In genomic region chr6:157380779-157381561, GRCh38 we compare ENCODE assay signal across 8 cellular contexts. TPM values are rescaled to one million over a fixed set of nuclear protein-coding genes. Genes with fewer than 3 reads are reported as not detected.
DNase-seq lines count a peak whose midpoint lies in the region; ATAC-seq lines count a peak whose summit lies in the region.

ZDHHC14 (plus strand) TSS chr6:157381190.

- ATAC-seq in GM21576 (IDR thresholded peaks at IDR 0.05; ENCODE audit: unreplicated experiment), result peak; percentile 76
- peak; percentile 89 to 92 for ATAC-seq in natural killer cell treated with Interleukin-12 subunit alpha and Interleukin-12 subunit beta and Interleukin-15 and Interleukin-18, amount 100 ng/mL, for 72 hours

- peak within 1 kb of the TSS; percentile 87 to 96 (median 96) for H3K4me3 Mint-ChIP-seq in IgD-negative memory B cell
- H3K4me3 Mint-ChIP-seq in natural killer cell treated with Interleukin-12 subunit alpha and Interleukin-12 subunit beta and Interleukin-15 and Interleukin-18, amount 100 ng/mL, for 72 hours, result peak within 1 kb of the TSS; percentile 87

- H3K36me3 Mint-ChIP-seq in IgD-negative memory B cell, result peaks cover 2% of the 10 kb centered on the region
- no peaks in the 10 kb centered on the region for H3K36me3 Mint-ChIP-seq in natural killer cell treated with Interleukin-12 subunit alpha and Interleukin-12 subunit beta and Interleukin-15 and Interleukin-18, amount 100 ng/mL, for 72 hours

- H3K27me3 Mint-ChIP-seq in IgD-negative memory B cell, result no peaks in the 10 kb centered on the region
- H3K27me3 Mint-ChIP-seq in natural killer cell treated with Interleukin-12 subunit alpha and Interleukin-12 subunit beta and Interleukin-15 and Interleukin-18, amount 100 ng/mL, for 72 hours, result no peaks in the 10 kb centered on the region

- H3K4me1 Mint-ChIP-seq in IgD-negative memory B cell, result peaks cover 21 to 32% (median 26%) of the 10 kb centered on the region in 3 donors
- peaks cover 25 to 27% of the 10 kb centered on the region in 2 donors for H3K4me1 Mint-ChIP-seq in natural killer cell treated with Interleukin-12 subunit alpha and Interleukin-12 subunit beta and Interleukin-15 and Interleukin-18, amount 100 ng/mL, for 72 hours (ENCODE audit: low read depth in 2 of 2)

- H3K27ac Mint-ChIP-seq in IgD-negative memory B cell, result peak within 1 kb of the TSS in 2 of 3 donors; percentile 78 to 84
- H3K27ac Mint-ChIP-seq in natural killer cell treated with Interleukin-12 subunit alpha and Interleukin-12 subunit beta and Interleukin-15 and Interleukin-18, amount 100 ng/mL, for 72 hours, result peak within 1 kb of the TSS; percentile 56 to 92

- DNase-seq in DMS53 treated with DMSO at 0.1 percent for 48 hours (lab: John Stamatoyannopoulos, UW; ENCODE audit: unreplicated experiment) (peak; percentile 68), RPMI8226 (peak; percentile 93), fibroblast of peridontal ligament (ENCODE audit: extremely low read depth) (peak; percentile 69)
- DNase-seq in activated T-helper 9 cell treated with anti-CD3 and anti-CD28 coated beads, Interleukin-2, amount 50 U/mL, for 16 hours (ENCODE audit: low read depth), result peak; percentile 87
- DNase-seq in natural killer cell treated with Interleukin-12 subunit alpha and Interleukin-12 subunit beta and Interleukin-15 and Interleukin-18, amount 100 ng/mL, for 72 hours (ENCODE audit: low spot score), result peak; percentile 94
- DNase-seq in stimulated activated naive CD4-positive, alpha-beta T cell treated with Interleukin-2 at 50 U/mL for 16 hours (lab: John Stamatoyannopoulos, UW), result peak; percentile 85

- H3K9me3 Mint-ChIP-seq in IgD-negative memory B cell, result no peaks in the 10 kb centered on the region
- H3K9me3 Mint-ChIP-seq in natural killer cell treated with Interleukin-12 subunit alpha and Interleukin-12 subunit beta and Interleukin-15 and Interleukin-18, amount 100 ng/mL, for 72 hours, result no peaks in the 10 kb centered on the region

RNA-seq across cellular contexts. Expression of gene ZDHHC14, which starts in this region (rescaled TPM):
- polyA plus RNA-seq in IgD-negative memory B cell, result 13.5 TPM
- total RNA-seq in natural killer cell treated with Interleukin-12 subunit alpha and Interleukin-12 subunit beta and Interleukin-15 and Interleukin-18, amount 100 ng/mL, for 72 hours, result 10 to 100 TPM in 1 of 2 donors, 1 to 10 TPM in 1; 6.9 to 10.9 TPM

Comparison
In these comparisons a context has a peak if more than half of its experiments do, and no peak if none do; other contexts are left out.
1. Peak in every context shown above with its lines: DNase-seq and ATAC-seq.